In the genomic region with DNA sequence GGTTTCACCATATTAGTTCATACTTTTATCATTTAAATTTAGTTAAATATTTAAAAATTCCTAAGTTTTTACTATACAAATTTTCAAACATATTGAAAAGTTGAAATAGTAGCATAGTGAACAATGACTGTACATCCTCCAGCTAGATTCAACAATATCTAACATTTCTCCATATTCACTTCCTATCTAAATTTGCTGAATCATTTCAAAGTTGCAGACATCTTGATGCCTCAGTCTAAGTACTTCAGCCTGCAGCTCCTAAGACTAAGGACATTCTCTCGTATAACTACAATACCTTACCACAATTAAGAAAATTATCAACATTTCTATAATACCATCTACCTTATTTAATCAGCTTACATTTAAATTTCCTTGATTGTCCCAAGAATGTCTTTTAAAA, we compare ENCODE assay signal across 1 cellular context.
TF ChIP-seq lines count a peak whose summit lies in the region.

No MANE protein-coding gene starts in this region.

TF ChIP-seq in endothelial cell of umbilical vein, 7 proteins besides CTCF, POLR2A, EP300 and RAD21 (continued from another document):
- TF ChIP-seq, protein P1, sequence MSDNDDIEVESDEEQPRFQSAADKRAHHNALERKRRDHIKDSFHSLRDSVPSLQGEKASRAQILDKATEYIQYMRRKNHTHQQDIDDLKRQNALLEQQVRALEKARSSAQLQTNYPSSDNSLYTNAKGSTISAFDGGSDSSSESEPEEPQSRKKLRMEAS (IDR thresholded peaks at IDR 0.05; ENCODE audit: insufficient read depth, insufficient read length), result no peak
- TF ChIP-seq POLR2AphosphoS5 (IDR thresholded peaks at IDR 0.05; ENCODE audit: insufficient read depth, low read depth, low read length), result no peak
